ENCODE assay signal across 8 cellular contexts in the genomic region with DNA sequence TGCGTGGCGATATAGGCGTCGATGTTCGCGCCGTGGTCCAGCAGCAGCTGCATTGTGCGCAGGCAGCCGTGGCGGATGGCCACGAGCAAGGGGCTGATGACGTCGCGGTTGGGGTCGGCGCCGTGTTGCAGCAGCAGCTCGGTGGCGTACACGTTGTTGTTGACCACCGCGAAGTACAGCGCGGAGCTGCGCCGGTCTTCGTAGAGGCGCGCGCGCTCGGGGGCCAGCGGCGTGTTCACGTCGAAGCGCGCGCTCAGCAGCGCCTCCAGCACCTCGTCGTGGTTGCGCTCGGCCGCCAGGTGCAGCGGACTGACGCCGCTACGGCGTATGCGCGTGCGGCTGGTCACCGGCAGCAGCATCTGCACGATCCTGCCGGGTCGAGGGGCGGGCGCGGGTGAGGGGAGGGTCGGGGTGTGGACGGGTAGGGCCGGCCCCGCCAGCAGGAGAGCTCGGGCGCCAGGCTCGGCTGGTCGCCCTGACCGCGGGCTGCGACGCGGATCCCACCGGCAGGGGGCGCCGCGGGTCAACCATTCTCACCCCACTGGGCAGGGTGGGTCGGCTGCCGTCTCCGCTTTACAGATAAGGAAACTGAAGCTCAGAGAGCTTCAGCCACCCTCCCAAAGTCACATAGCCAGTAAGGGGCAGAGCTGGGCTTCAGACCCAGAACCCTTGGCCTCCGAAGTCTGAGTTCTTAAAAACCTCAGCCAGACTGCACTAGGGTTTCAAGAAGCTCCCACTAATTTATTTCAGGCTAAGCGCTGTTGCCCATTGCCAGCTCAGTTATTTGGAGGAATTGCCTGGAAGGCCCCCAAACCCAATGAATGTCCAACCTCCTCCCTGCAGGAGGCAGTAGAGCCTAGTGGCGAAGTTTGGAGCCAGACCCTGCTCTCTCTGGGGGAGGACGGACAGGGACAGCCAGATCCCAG. TPM values are rescaled to one million over a fixed set of nuclear protein-coding genes. Genes with fewer than 3 reads are reported as not detected.
DNase-seq lines count a peak whose midpoint lies in the region; ATAC-seq and TF ChIP-seq lines count a peak whose summit lies in the region.

No MANE protein-coding gene starts in this region.

- peaks cover 34 to 94% (median 57%) of the 10 kb centered on the region in 4 donors for H3K36me3 ChIP-seq in sigmoid colon

- H3K9me3 ChIP-seq in sigmoid colon: no peaks in the 10 kb centered on the region

- no peak for TF ChIP-seq POLR2A in sigmoid colon (IDR thresholded peaks at IDR 0.05)

- peak overlapping the region; percentile 55 to 92 (median 76) for H3K27ac ChIP-seq in sigmoid colon

- DNase-seq in CMK (ENCODE audit: low read depth): peak; percentile 52
- peak; percentile 83 for DNase-seq in T follicular helper cell (ENCODE audit: low read depth)
- peak; percentile 43 for DNase-seq in amniotic epithelial cell (ENCODE audit: low read depth)
- DNase-seq in hepatic stellate cell (ENCODE audit: low spot score): peak; percentile 92
- peak; percentile 91 for DNase-seq in sigmoid colon
- DNase-seq in middle frontal gyrus (ENCODE audit: extremely low spot score, low spot score): no peak

- peak; percentile 75 for ATAC-seq in GM19467 (IDR thresholded peaks at IDR 0.05; ENCODE audit: unreplicated experiment)
- peak; percentile 55 for ATAC-seq in HG03575 (IDR thresholded peaks at IDR 0.05; ENCODE audit: extremely low read depth, insufficient number of reproducible peaks, low FRiP score, unreplicated experiment)

- peak; percentile 40 to 82 (median 61) for TF ChIP-seq CTCF in sigmoid colon (IDR thresholded peaks at IDR 0.05)

- intact Hi-C loops in sigmoid colon (cut with DNase I): loop anchor here (1.0 to 5.0 kb wide), 2 partner anchors 62 to 198 kb away; no protein-coding TSS in a partner anchor

- peak overlapping the region in 2 of 4 donors; percentile 6 to 27 for H3K4me3 ChIP-seq in sigmoid colon

- H3K27me3 ChIP-seq in sigmoid colon: no peaks in the 10 kb centered on the region

- WGBS in sigmoid colon, 2 donors: 8 to 13% methylated on average over 84 of the region's 84 CpGs

- TF ChIP-seq EP300 in sigmoid colon (IDR thresholded peaks at IDR 0.05): no peak

- peaks cover 0 to 54% (median 34%) of the 10 kb centered on the region in 4 donors for H3K4me1 ChIP-seq in sigmoid colon

RNA-seq across cellular contexts. Expression of gene FAM181A, which starts 12.4 kb away (rescaled TPM):
- not detected for total RNA-seq in sigmoid colon
- not detected for polyA plus RNA-seq in sigmoid colon

RNA-seq across cellular contexts. Expression of gene ASB2, which starts 36.8 kb away (rescaled TPM):
- 100 to 1,000 TPM; 117 to 178 (median 139) TPM for total RNA-seq in sigmoid colon
- 1 to 10 TPM; 1.2 to 10.0 (median 4.2) TPM for polyA plus RNA-seq in sigmoid colon

RNA-seq across cellular contexts. Expression of gene CCDC197, which starts 57.5 kb away (rescaled TPM):
- not detected for total RNA-seq in sigmoid colon
- not detected for polyA plus RNA-seq in sigmoid colon
